In genomic region chr15:42494998-42495360, GRCh38 we compare ENCODE assay signal across 8 cellular contexts. TPM values are rescaled to one million over a fixed set of nuclear protein-coding genes. Genes with fewer than 3 reads are reported as not detected.
A peak's percentile ranks its signal among the peaks of the same experiment; 100 is the strongest.
DNase-seq lines count a peak whose midpoint lies in the region; ATAC-seq and TF ChIP-seq lines count a peak whose summit lies in the region.

No MANE protein-coding gene starts in this region.

- no peaks in the 10 kb centered on the region for H4K20me1 ChIP-seq in Karpas-422 (ENCODE audit: insufficient read depth, low read depth, low read length)

- H3K4me1 Mint-ChIP-seq in activated naive CD8-positive, alpha-beta T cell treated with anti-CD3 and anti-CD28 coated beads, Interleukin-2, amount 10 ng/mL, durations not matched to agents 7 days and 5 days: peaks cover 34% of the 10 kb centered on the region

- peaks cover 57% of the 10 kb centered on the region for H3K4me1 ChIP-seq in Karpas-422 (ENCODE audit: low read length)

- H3K4me3 Mint-ChIP-seq in activated naive CD8-positive, alpha-beta T cell treated with anti-CD3 and anti-CD28 coated beads, Interleukin-2, amount 10 ng/mL, durations not matched to agents 7 days and 5 days: peak overlapping the region; percentile 96

- intact Hi-C loops in Right ventricle myocardium superior (cut with DNase I): no loop called here

- peak overlapping the region; percentile 94 for H3K4me2 ChIP-seq in Karpas-422 (ENCODE audit: low read depth, low read length, poor library complexity, severe bottlenecking)

- H3K36me3 Mint-ChIP-seq in activated naive CD8-positive, alpha-beta T cell treated with anti-CD3 and anti-CD28 coated beads, Interleukin-2, amount 10 ng/mL, durations not matched to agents 7 days and 5 days: peaks cover 2% of the 10 kb centered on the region

- no peak for ATAC-seq in activated naive CD8-positive, alpha-beta T cell treated with anti-CD3 and anti-CD28 coated beads, Interleukin-2, amount 10 ng/mL, durations not matched to agents 7 days and 5 days (ENCODE audit: low read depth)
- ATAC-seq in Right ventricle myocardium superior (ENCODE audit: poor library complexity) (peak; percentile 26), omental fat pad (ENCODE audit: low FRiP score) (peak; percentile 64), GM18873 (IDR thresholded peaks at IDR 0.05; ENCODE audit: low FRiP score, unreplicated experiment) (no peak)

- no peak for TF ChIP-seq CTCF in omental fat pad (IDR thresholded peaks at IDR 0.05)

- H3K27me3 Mint-ChIP-seq in activated naive CD8-positive, alpha-beta T cell treated with anti-CD3 and anti-CD28 coated beads, Interleukin-2, amount 10 ng/mL, durations not matched to agents 7 days and 5 days: no peaks in the 10 kb centered on the region

- peak; percentile 14 for DNase-seq in DMS114 treated with DMSO at 0.1 percent for 48 hours (lab: John Stamatoyannopoulos, UW; ENCODE audit: unreplicated experiment)
- no peak for DNase-seq in Karpas-422
- no peak for DNase-seq in activated naive CD8-positive, alpha-beta T cell treated with anti-CD3 and anti-CD28 coated beads, Interleukin-2, amount 10 ng/mL, durations not matched to agents 7 days and 5 days
- DNase-seq in Right ventricle myocardium superior: no peak
- no peak for DNase-seq in omental fat pad (ENCODE audit: low spot score)
- DNase-seq in NCI-H1436 treated with DMSO at 0.1 percent for 48 hours (lab: John Stamatoyannopoulos, UW): no peak
- no peak for DNase-seq in NCI-H1436 (lab: John Stamatoyannopoulos, UW)

- no peaks in the 10 kb centered on the region for H3K27me3 ChIP-seq in Karpas-422 (ENCODE audit: low read length)

- H3K9me3 Mint-ChIP-seq in activated naive CD8-positive, alpha-beta T cell treated with anti-CD3 and anti-CD28 coated beads, Interleukin-2, amount 10 ng/mL, durations not matched to agents 7 days and 5 days: no peaks in the 10 kb centered on the region

- POLR2A ChIA-PET in activated naive CD8-positive, alpha-beta T cell treated with anti-CD3 and anti-CD28 coated beads, Interleukin-2, amount 10 ng/mL, durations not matched to agents 7 days and 5 days (lab: Charles Lee): interaction anchor here (1.1 to 1.7 kb wide), 3 partner anchors 9 to 287 kb away, joined by 3 to 4 read pairs (median 3); partner anchors contain the start of gene VPS39

- H3K36me3 ChIP-seq in Karpas-422 (ENCODE audit: insufficient read depth, low read length): no peaks in the 10 kb centered on the region

- H3K9me3 ChIP-seq in Karpas-422 (ENCODE audit: low read length): no peaks in the 10 kb centered on the region

- peak overlapping the region; percentile 93 for H3K27ac Mint-ChIP-seq in activated naive CD8-positive, alpha-beta T cell treated with anti-CD3 and anti-CD28 coated beads, Interleukin-2, amount 10 ng/mL, durations not matched to agents 7 days and 5 days

- H3K27ac ChIP-seq in Karpas-422 (ENCODE audit: low read length): peak overlapping the region; percentile 42

- peaks cover 60% of the 10 kb centered on the region for H3K79me2 ChIP-seq in Karpas-422 (ENCODE audit: low read length)

- H3K9ac ChIP-seq in Karpas-422 (ENCODE audit: low read length): peak overlapping the region; percentile 78

- H3K4me3 ChIP-seq in Karpas-422 (ENCODE audit: low read length): peak overlapping the region; percentile 75

- peak overlapping the region; percentile 33; the same call in 1 of the 2 replicates for H2AFZ ChIP-seq in Karpas-422 (ENCODE audit: low read length)

- no peaks in the 10 kb centered on the region for H3K9me2 ChIP-seq in Karpas-422 (replicated peaks; ENCODE audit: insufficient read depth, low read length)

RNA-seq across cellular contexts. Expression of gene SNAP23, which starts 0.5 kb away (rescaled TPM):
- total RNA-seq in Karpas-422 (2014; rRNA removed; shearing (Covaris generic); ENCODE audit: low replicate concordance): 115 and 137 TPM in 2 replicates
- total RNA-seq in activated naive CD8-positive, alpha-beta T cell treated with anti-CD3 and anti-CD28 coated beads, Interleukin-2, amount 10 ng/mL, durations not matched to agents 7 days and 5 days: 10 to 100 TPM; 47.6 to 57.9 TPM
- total RNA-seq in Right ventricle myocardium superior (21.2 TPM), omental fat pad (10 to 100 TPM; 52.2 to 89.6 (median 81.7) TPM)

RNA-seq across cellular contexts. Expression of gene ZNF106, which starts 4.0 kb away (rescaled TPM):
- total RNA-seq in Karpas-422 (2014; rRNA removed; shearing (Covaris generic); ENCODE audit: low replicate concordance): 109 and 144 TPM in 2 replicates
- total RNA-seq in activated naive CD8-positive, alpha-beta T cell treated with anti-CD3 and anti-CD28 coated beads, Interleukin-2, amount 10 ng/mL, durations not matched to agents 7 days and 5 days: 10 to 100 TPM; 50.9 to 51.8 TPM
- total RNA-seq in Right ventricle myocardium superior (479 TPM), omental fat pad (100 to 1,000 TPM in 1 of 4 donors, 10 to 100 TPM in 3; 85.6 to 105 (median 93.7) TPM)

RNA-seq across cellular contexts. Expression of gene LRRC57, which starts 53.6 kb away (rescaled TPM):
- total RNA-seq in Karpas-422 (2014; rRNA removed; shearing (Covaris generic); ENCODE audit: low replicate concordance): 13.4 and 21.7 TPM in 2 replicates
- 10 to 100 TPM; 24.5 to 25.8 TPM for total RNA-seq in activated naive CD8-positive, alpha-beta T cell treated with anti-CD3 and anti-CD28 coated beads, Interleukin-2, amount 10 ng/mL, durations not matched to agents 7 days and 5 days
- total RNA-seq in Right ventricle myocardium superior (11.9 TPM), omental fat pad (10 to 100 TPM; 12.1 to 26.6 (median 19.3) TPM)

RNA-seq across cellular contexts. Expression of gene HAUS2, which starts 53.7 kb away (rescaled TPM):
- 17.2 and 43.5 TPM in 2 replicates for total RNA-seq in Karpas-422 (2014; rRNA removed; shearing (Covaris generic); ENCODE audit: low replicate concordance)
- 10 to 100 TPM; 28.7 to 30.2 TPM for total RNA-seq in activated naive CD8-positive, alpha-beta T cell treated with anti-CD3 and anti-CD28 coated beads, Interleukin-2, amount 10 ng/mL, durations not matched to agents 7 days and 5 days
- total RNA-seq in Right ventricle myocardium superior: 9.1 TPM
- total RNA-seq in omental fat pad: 10 to 100 TPM; 24.6 to 41.9 (median 28.6) TPM

Comparison
In these comparisons a context has a peak if more than half of its experiments do, and no peak if none do; other contexts are left out.
1. ATAC-seq: peak in Right ventricle myocardium superior (single experiment) and omental fat pad (single experiment); none in activated naive CD8-positive, alpha-beta T cell treated with anti-CD3 and anti-CD28 coated beads, Interleukin-2, amount 10 ng/mL, durations not matched to agents 7 days and 5 days (single experiment) and GM18873 (single experiment).